In genomic region chr12:76236640-76237039, GRCh38 we compare ENCODE assay signal across 17 cellular contexts.
A peak's percentile ranks its signal among the peaks of the same experiment; 100 is the strongest.
DNase-seq lines count a peak whose midpoint lies in the region; ATAC-seq and TF ChIP-seq lines count a peak whose summit lies in the region.
"Had no signal": no experiment of that assay in that cellular context is flagged by ENCODE, and none has a peak within 500 bp of the region (broad histone marks: within the 10 kb centered on the region; RNA-seq: fewer than 3 reads in every experiment).

No MANE protein-coding gene starts in this region.

- ATAC-seq in PC-3 (peak; percentile 93), HG03095 (IDR thresholded peaks at IDR 0.05; ENCODE audit: unreplicated experiment) (no peak), GM18909 (IDR thresholded peaks at IDR 0.05; ENCODE audit: poor library complexity, unreplicated experiment) (no peak)
- ATAC-seq: left colon, psoas muscle had no signal

- H4K91ac ChIP-seq in mesenchymal stem cell (ENCODE audit: low read length): no peak overlapping the region

- H4K8ac ChIP-seq in mesenchymal stem cell (ENCODE audit: low read length): no peak overlapping the region

- no peak overlapping the region for H2BK5ac ChIP-seq in mesenchymal stem cell (ENCODE audit: low read depth, low read length, poor library complexity, severe bottlenecking)

- H3F3A ChIP-seq in PC-3 (ENCODE audit: low read length, unreplicated experiment): peaks cover 11% of the 10 kb centered on the region

- H3K9me2 ChIP-seq in PC-3 (replicated peaks; ENCODE audit: low read length): no peaks in the 10 kb centered on the region

- H3K27ac ChIP-seq in PC-3 (ENCODE audit: low read length) (peak overlapping the region; percentile 86), mesenchymal stem cell (ENCODE audit: low read length, poor library complexity, severe bottlenecking) (no peak overlapping the region), tibial artery (no peak overlapping the region)
- H3K27ac ChIP-seq: BLaER1, psoas muscle had no signal

- TF ChIP-seq CTCF in PC-3 (conservative IDR thresholded peaks at IDR 0.05; ENCODE audit: low read depth, low read length): no peak
- TF ChIP-seq CTCF in tibial artery (IDR thresholded peaks at IDR 0.05): no peak

- BruUV-seq in PC-3 (replicated peaks; lab: Mats Ljungman, UMichigan): no TSS peak

- H3K4me1 ChIP-seq in PC-3 (ENCODE audit: insufficient read depth, low read length) (peaks cover 35% of the 10 kb centered on the region), mesenchymal stem cell (ENCODE audit: control insufficient read depth, insufficient read depth, low read depth, low read length) (peaks cover 4% of the 10 kb centered on the region), tibial artery (no peaks in the 10 kb centered on the region)
- H3K4me1 ChIP-seq: BLaER1, psoas muscle had no signal

- intact Hi-C loops in PC-3 (cut with micrococcal nuclease): loop anchor here (2.0 to 10.0 kb wide), 4 partner anchors 110 to 221 kb away; partner anchors contain the start of gene NAP1L1
- intact Hi-C loops in tibial artery (cut with DNase I; ENCODE audit: low total_unique reads): no loop called here

- no peak overlapping the region for H2AK5ac ChIP-seq in mesenchymal stem cell (ENCODE audit: low read length, severe bottlenecking)

- H3K4ac ChIP-seq in mesenchymal stem cell (ENCODE audit: low read depth in 1 of 2, low read length in 2 of 2): no peak overlapping the region

- H3K79me2 ChIP-seq in PC-3 (ENCODE audit: low read length): no peaks in the 10 kb centered on the region

- no peak overlapping the region for H3K18ac ChIP-seq in mesenchymal stem cell (ENCODE audit: low read depth in 1 of 2, low read length in 2 of 2)

- 44% methylated on average over 6 of the region's 7 CpGs for WGBS in mesenchymal stem cell

- no peaks in the 10 kb centered on the region for H3K36me3 ChIP-seq in PC-3 (ENCODE audit: low read depth, low read length)
- H3K36me3 ChIP-seq in mesenchymal stem cell (ENCODE audit: control insufficient read depth in 1 of 2, insufficient read depth in 2 of 2, low read depth in 1 of 2, low read length in 2 of 2): no peaks in the 10 kb centered on the region
- no peaks in the 10 kb centered on the region for H3K36me3 ChIP-seq in tibial artery
- H3K36me3 ChIP-seq: BLaER1 had no signal

- no peaks in the 10 kb centered on the region for H4K20me1 ChIP-seq in PC-3 (ENCODE audit: low read length)
- H4K20me1 ChIP-seq: BLaER1 had no signal

- no peak overlapping the region for H2BK12ac ChIP-seq in mesenchymal stem cell (ENCODE audit: low read length in 2 of 2)

- no peak overlapping the region for H3K23ac ChIP-seq in mesenchymal stem cell (ENCODE audit: low read length in 2 of 2)

- H2AFZ ChIP-seq in PC-3 (ENCODE audit: low read length) (no peak overlapping the region), mesenchymal stem cell (ENCODE audit: low read depth, low read length) (no peak overlapping the region)

- CTCF ChIA-PET in PC-3 (lab: Charles Lee): interaction anchor here (0.7 kb wide), 1 partner anchor 30 kb away, joined by 5 read pairs; no protein-coding TSS in a partner anchor

- H3K14ac ChIP-seq in mesenchymal stem cell (ENCODE audit: low read length in 2 of 2): no peak overlapping the region

- H3K9me3 ChIP-seq in PC-3 (ENCODE audit: low read length): no peaks in the 10 kb centered on the region
- no peaks in the 10 kb centered on the region for H3K9me3 ChIP-seq in mesenchymal stem cell (ENCODE audit: control insufficient read depth, low read length)
- H3K9me3 ChIP-seq in tibial artery: no peaks in the 10 kb centered on the region
- H3K9me3 ChIP-seq: BLaER1, psoas muscle had no signal

- no peaks in the 10 kb centered on the region for H3K79me1 ChIP-seq in mesenchymal stem cell (replicated peaks; ENCODE audit: low read length, poor library complexity, severe bottlenecking)

- no peaks in the 10 kb centered on the region for H3K27me3 ChIP-seq in PC-3 (ENCODE audit: low read length)
- H3K27me3 ChIP-seq in mesenchymal stem cell (ENCODE audit: control insufficient read depth in 1 of 2, insufficient read depth in 1 of 2, low read length in 2 of 2): no peaks in the 10 kb centered on the region
- H3K27me3 ChIP-seq in tibial artery: no peaks in the 10 kb centered on the region
- H3K27me3 ChIP-seq: BLaER1 had no signal

- H2BK15ac ChIP-seq in mesenchymal stem cell (ENCODE audit: low read depth, poor library complexity, severe bottlenecking): no peak overlapping the region

- H3K9ac ChIP-seq in PC-3 (ENCODE audit: low read length) (peak overlapping the region; percentile 32; the same call in 1 of the 2 replicates), mesenchymal stem cell (ENCODE audit: low read length) (no peak overlapping the region)
- H3K9ac ChIP-seq: BLaER1 had no signal

- DNase-seq in ELR (ENCODE audit: low read depth) (peak; percentile 91), PC-3 (peak; percentile 97), dermis blood vessel endothelial cell (peak; percentile 86), mesenchymal stem cell (peak; percentile 15), NCI-H526 (lab: John Stamatoyannopoulos, UW) (no peak), tibial artery (no peak)
- DNase-seq: activated B cell treated with CpG ODN at 0.5 μM for 24 hours; activated naive CD4-positive, alpha-beta T cell treated with anti-CD3 and anti-CD28 coated beads for 36 hours; head of caudate nucleus; KBM-7; left colon; NCI-H146; NCI-H446; psoas muscle had no signal

- no peak overlapping the region for H2BK120ac ChIP-seq in mesenchymal stem cell (ENCODE audit: low read depth, low read length)

- H3K4me3 ChIP-seq in PC-3 (ENCODE audit: low read length) (peak overlapping the region; percentile 21; the same call in 1 of the 2 replicates), mesenchymal stem cell (ENCODE audit: insufficient read depth in 1 of 2, low read depth in 1 of 2, low read length in 2 of 2) (no peak overlapping the region), tibial artery (no peak overlapping the region)
- H3K4me3 ChIP-seq: BLaER1, psoas muscle had no signal

- POLR2A ChIA-PET in PC-3 (lab: Charles Lee; ENCODE audit: unreplicated experiment): interaction anchor here (0.6 kb wide), 1 partner anchor 110 kb away, joined by 3 read pairs; no protein-coding TSS in a partner anchor

- peak overlapping the region; percentile 67 for H3K4me2 ChIP-seq in PC-3 (ENCODE audit: low read length)
- H3K4me2 ChIP-seq in mesenchymal stem cell (ENCODE audit: low read length, poor library complexity, severe bottlenecking): no peak overlapping the region
- H3K4me2 ChIP-seq: BLaER1 had no signal

Comparison
In these comparisons a context has a peak if more than half of its experiments do, and no peak if none do; other contexts are left out.
1. DNase-seq: peak in ELR (single experiment), PC-3 (single experiment), dermis blood vessel endothelial cell (single experiment) and mesenchymal stem cell (single experiment); none in NCI-H526 (0 of 2) and tibial artery (0 of 2).